18 cellular contexts compared by ENCODE assay signal in genomic region chr7:47295606-47296005, GRCh38.
DNase-seq lines count a peak whose midpoint lies in the region; ATAC-seq and TF ChIP-seq lines count a peak whose summit lies in the region.
"Had no signal": no experiment of that assay in that cellular context is flagged by ENCODE, and none has a peak within 500 bp of the region (broad histone marks: within the 10 kb centered on the region; RNA-seq: fewer than 3 reads in every experiment).

No MANE protein-coding gene starts in this region.

- H3K23ac ChIP-seq in IMR-90 (ENCODE audit: low read depth, low read length), result 0 out of 2 replicates have a peak overlapping the region, but pooled peaks have one; percentile 2

- H4K20me1 ChIP-seq in IMR-90 (ENCODE audit: insufficient read depth, low read length), result peaks cover 14% of the 10 kb centered on the region

- dilution Hi-C loops in IMR-90 (cut with HindIII; ENCODE audit: low sequenced_read_pairs, unreplicated experiment), result no loop called here

- TF ChIP-seq RAD21 in IMR-90 (IDR thresholded peaks at IDR 0.05; ENCODE audit: low read length), result no peak

- H3K9ac ChIP-seq in IMR-90 (ENCODE audit: low read depth, low read length), result no peak overlapping the region
- H3K9ac ChIP-seq: GM23248, KMS-11, SK-N-SH had no signal

- CTCF ChIA-PET in IMR-90 (lab: Yijun Ruan, JAX), result no interaction called here

- H2BK20ac ChIP-seq in IMR-90 (ENCODE audit: low read depth, low read length), result no peak overlapping the region

- DNase-seq in IMR-90, result no peak
- no peak for DNase-seq in adrenal gland
- peak; percentile 38 for DNase-seq in islet precursor cell
- DNase-seq in renal cortical epithelial cell (ENCODE audit: low read depth), result peak; percentile 10
- DNase-seq in COLO829 (ENCODE audit: low spot score), result no peak
- DNase-seq: ACHN, AML-193, GM23248, NCI-H1048, NCI-H146, NCI-H2081 treated with DMSO at 0.1 percent for 48 hours, NCI-H524 treated with DMSO at 0.1 percent for 48 hours, Right ventricle myocardium superior, SK-N-SH had no signal

- no CpG with 5 or more reads among the region's 7 CpGs for WGBS in IMR-90 (ENCODE audit: extremely low coverage in 2 of 2, insufficient read length in 1 of 2), 2 experiments
- 86 to 91% (median 90%) methylated on average over 7 of the region's 7 CpGs for WGBS in adrenal gland, 4 donors

- H4K8ac ChIP-seq in IMR-90 (ENCODE audit: low read depth in 2 of 2, low read length in 2 of 2), result no peak overlapping the region

- peaks cover 26 to 72% of the 10 kb centered on the region in 2 experiments for H3K79me1 ChIP-seq in IMR-90 (ENCODE audit: low read depth in 1 of 2, low read length in 2 of 2)

- no peak overlapping the region for H2BK5ac ChIP-seq in IMR-90 (ENCODE audit: low read depth, low read length, poor library complexity, severe bottlenecking)

- no peak for ATAC-seq in IMR-90 (ENCODE audit: low read depth)
- no peak for ATAC-seq in HG03045 (IDR thresholded peaks at IDR 0.05; ENCODE audit: unreplicated experiment)
- ATAC-seq in GM18909 (IDR thresholded peaks at IDR 0.05; ENCODE audit: poor library complexity, unreplicated experiment), result no peak
- ATAC-seq: HCT116 had no signal

- H4K5ac ChIP-seq in IMR-90 (ENCODE audit: low read depth, low read length), result no peak overlapping the region

- H3K36me3 ChIP-seq in IMR-90 (ENCODE audit: control insufficient read depth, insufficient read depth, low read length) (peaks cover 42% of the 10 kb centered on the region), adrenal gland (replicated peaks in 1 of 2) (peaks cover 0 to 55% of the 10 kb centered on the region in 2 donors)

- no peak overlapping the region for H3K56ac ChIP-seq in IMR-90 (ENCODE audit: extremely low read depth, insufficient read depth, low read length)

- in situ Hi-C loops in IMR-90 (cut with MboI; ENCODE audit: low sequenced_read_pairs), result no loop called here

- H3K4me1 ChIP-seq in IMR-90 (ENCODE audit: control insufficient read depth, insufficient read depth, low read length), result peaks cover 25% of the 10 kb centered on the region
- peaks cover 27 to 51% of the 10 kb centered on the region in 2 donors for H3K4me1 ChIP-seq in adrenal gland (replicated peaks in 1 of 2)

- no peak overlapping the region for H2AK9ac ChIP-seq in IMR-90 (replicated peaks; ENCODE audit: low read depth, low read length, poor library complexity)

- H3K9me1 ChIP-seq in IMR-90 (ENCODE audit: insufficient read depth, low read length), result peaks cover 25% of the 10 kb centered on the region

- no peak overlapping the region for H4K91ac ChIP-seq in IMR-90 (ENCODE audit: insufficient read depth, low read depth, low read length)

- no peak overlapping the region for H3K4ac ChIP-seq in IMR-90 (ENCODE audit: low read depth, low read length)

- no peak for TF ChIP-seq POLR2A in IMR-90 (IDR thresholded peaks at IDR 0.05; ENCODE audit: low read depth, low read length)
- TF ChIP-seq POLR2A in adrenal gland (IDR thresholded peaks at IDR 0.05), result no peak

- BruUV-seq in IMR-90 (replicated peaks; lab: Mats Ljungman, UMichigan), result no TSS peak

- no peak overlapping the region for H3K4me3 ChIP-seq in IMR-90 (ENCODE audit: insufficient read depth, low read depth, low read length)
- no peak overlapping the region for H3K4me3 ChIP-seq in adrenal gland
- H3K4me3 ChIP-seq: GM23248 had no signal

- H2BK15ac ChIP-seq in IMR-90 (ENCODE audit: low read depth, low read length), result no peak overlapping the region

- intact Hi-C loops in IMR-90 (cut with micrococcal nuclease), result no loop called here
- intact Hi-C loops in adrenal gland (cut with DNase I), result no loop called here

- H3K27me3 ChIP-seq in IMR-90 (ENCODE audit: control insufficient read depth, insufficient read depth, low read length) (no peaks in the 10 kb centered on the region), adrenal gland (no peaks in the 10 kb centered on the region)

- no peak overlapping the region for H2BK120ac ChIP-seq in IMR-90 (ENCODE audit: low read depth, low read length)

- H3K9me3 ChIP-seq in IMR-90 (ENCODE audit: control insufficient read depth, insufficient read depth, low read length) (no peaks in the 10 kb centered on the region), adrenal gland (replicated peaks in 1 of 3) (no peaks in the 10 kb centered on the region)
- H3K9me3 ChIP-seq: SK-N-SH had no signal

- H3K4me2 ChIP-seq in IMR-90 (ENCODE audit: low read depth, low read length), result no peak overlapping the region
- H3K4me2 ChIP-seq: KMS-11, SK-N-SH had no signal

- H3K18ac ChIP-seq in IMR-90 (ENCODE audit: low read depth, low read length), result no peak overlapping the region

- H3K27ac ChIP-seq in IMR-90 (ENCODE audit: insufficient read depth, low read length) (no peak overlapping the region), adrenal gland (peak overlapping the region in 3 of 5 donors; percentile 26 to 78 (median 77))
- H3K27ac ChIP-seq: GM23248, KMS-11 had no signal

- no peak overlapping the region; the same call in 1 of the 2 replicates for H3K14ac ChIP-seq in IMR-90 (replicated peaks; ENCODE audit: low read depth, low read length)

- H2AFZ ChIP-seq in IMR-90 (replicated peaks; ENCODE audit: low read length, poor library complexity), result no peak overlapping the region
- H2AFZ ChIP-seq: GM23248 had no signal

- H2AK5ac ChIP-seq in IMR-90 (ENCODE audit: low read depth, low read length), result no peak overlapping the region

- TF ChIP-seq CTCF in IMR-90 (conservative IDR thresholded peaks at IDR 0.05; ENCODE audit: low read depth, low read length) (no peak), adrenal gland (IDR thresholded peaks at IDR 0.05) (no peak)

- POLR2A ChIA-PET in IMR-90 (lab: Charles Lee; ENCODE audit: unreplicated experiment), result no interaction called here

TF ChIP-seq in IMR-90, 13 proteins besides CTCF, POLR2A, EP300 and RAD21:
- TF ChIP-seq USF2 (IDR thresholded peaks at IDR 0.05; ENCODE audit: low read depth, low read length), result no peak
- no peak for TF ChIP-seq MAZ (IDR thresholded peaks at IDR 0.05; ENCODE audit: borderline replicate concordance, low read depth, low read length)
- TF ChIP-seq RCOR1 (IDR thresholded peaks at IDR 0.05; ENCODE audit: insufficient replicate concordance, low read length), result no peak
- TF ChIP-seq ELK1 (IDR thresholded peaks at IDR 0.05; ENCODE audit: borderline replicate concordance, low read depth, low read length), result no peak
- TF ChIP-seq CEBPB (IDR thresholded peaks at IDR 0.05; ENCODE audit: low read depth, low read length), result no peak
- no peak for TF ChIP-seq FOS (IDR thresholded peaks at IDR 0.05; ENCODE audit: low read depth, low read length)
- no peak for TF ChIP-seq CHD1 (IDR thresholded peaks at IDR 0.05; ENCODE audit: low read depth, low read length)
- no peak for TF ChIP-seq NFE2L2 (IDR thresholded peaks at IDR 0.05; ENCODE audit: low read depth, low read length)
- no peak for TF ChIP-seq RFX5 (IDR thresholded peaks at IDR 0.05; ENCODE audit: low read depth, low read length)
- no peak for TF ChIP-seq SMC3 (IDR thresholded peaks at IDR 0.05; ENCODE audit: low read depth, low read length)
- no peak for TF ChIP-seq MXI1 (IDR thresholded peaks at IDR 0.05; ENCODE audit: borderline replicate concordance, low read depth, low read length)
- TF ChIP-seq BHLHE40 (IDR thresholded peaks at IDR 0.05; ENCODE audit: low read depth, low read length), result no peak
- no peak for TF ChIP-seq MAFK (IDR thresholded peaks at IDR 0.05; ENCODE audit: low read depth, low read length)

Comparison
In these comparisons a context has a peak if more than half of its experiments do, and no peak if none do; other contexts are left out.
1. DNase-seq: peak in islet precursor cell (single experiment) and renal cortical epithelial cell (single experiment); none in IMR-90 (single experiment), adrenal gland (0 of 7) and COLO829 (single experiment).